In genomic region chr7:117827861-117828260, GRCh38 we compare ENCODE assay signal across 13 cellular contexts. TPM values are rescaled to one million over a fixed set of nuclear protein-coding genes. Genes with fewer than 3 reads are reported as not detected.
DNase-seq lines count a peak whose midpoint lies in the region; ATAC-seq, FAIRE-seq and TF ChIP-seq lines count a peak whose summit lies in the region.
"Had no signal": no experiment of that assay in that cellular context is flagged by ENCODE, and none has a peak within 500 bp of the region (broad histone marks: within the 10 kb centered on the region; RNA-seq: fewer than 3 reads in every experiment).

No MANE protein-coding gene starts in this region.

- no peak overlapping the region for H3K56ac ChIP-seq in H1 (replicated peaks; ENCODE audit: insufficient read length, low read depth, low read length)

- H3K36me3 Mint-ChIP-seq in osteocyte (ENCODE audit: unreplicated experiment) = peaks cover 1% of the 10 kb centered on the region
- H3K36me3 Mint-ChIP-seq: activated naive CD8-positive, alpha-beta T cell treated with anti-CD3 and anti-CD28 coated beads for 36 hours had no signal

- CTCF ChIA-PET in H1 (lab: Charles Lee; ENCODE audit: partially characterized antibody) = interaction anchor here (0.8 to 1.5 kb wide), 4 partner anchors 35 to 427 kb away, joined by 3 to 5 read pairs (median 3); no protein-coding TSS in a partner anchor

- no peak overlapping the region for H2AFZ ChIP-seq in H1 (ENCODE audit: low read length)

- H4K8ac ChIP-seq in H1 (ENCODE audit: extremely low read depth, insufficient read depth, low read length) = no peak overlapping the region

- H3K79me1 ChIP-seq in H1 (ENCODE audit: low read depth, low read length) = peaks cover 4% of the 10 kb centered on the region; the same call in 1 of the 2 replicates

- H3K4me1 ChIP-seq in H1 (replicated peaks in 1 of 4; ENCODE audit: control insufficient read depth in 3 of 4, insufficient read depth in 4 of 4, low read length in 3 of 4) = peaks cover 0 to 6% (median 4%) of the 10 kb centered on the region in 4 experiments; a peak in 3 of 7 replicates

- TF ChIP-seq CTCF in H1 (IDR thresholded peaks at IDR 0.05; ENCODE audit: control extremely low read depth in 1 of 3, insufficient read depth in 1 of 3, low read depth in 1 of 3, low read length in 3 of 3) = no peak
- no peak for TF ChIP-seq CTCF in osteocyte (IDR thresholded peaks at IDR 0.05)

- H4K5ac ChIP-seq in H1 (ENCODE audit: insufficient read length, low read depth, low read length) = no peak overlapping the region

- no peak overlapping the region for H3K4ac ChIP-seq in H1 (replicated peaks; ENCODE audit: insufficient read length, low read depth, low read length)

- TF ChIP-seq POLR2A in H1 (IDR thresholded peaks at IDR 0.05; ENCODE audit: control extremely low read depth in 1 of 2, low read depth in 2 of 2, low read length in 2 of 2) = no peak

- no peaks in the 10 kb centered on the region for H3K27me3 ChIP-seq in H1 (replicated peaks in 1 of 4; ENCODE audit: control insufficient read depth in 3 of 4, extremely low read depth in 1 of 4, insufficient read depth in 3 of 4, low read length in 3 of 4)

- no peak overlapping the region for H3K9ac ChIP-seq in H1 (replicated peaks in 1 of 4; ENCODE audit: extremely low read depth in 1 of 4, low read depth in 3 of 4, low read length in 3 of 4)

- H3K36me3 ChIP-seq in H1 (ENCODE audit: control insufficient read depth in 2 of 4, insufficient read depth in 4 of 4, low read length in 3 of 4) = peaks cover 0 to 7% (median under 1%) of the 10 kb centered on the region in 4 experiments; a peak in 2 of 8 replicates
- H3K36me3 ChIP-seq: WERI-Rb-1 had no signal

- 52% methylated on average over 2 of the region's 2 CpGs; no CpG with 5 or more reads in 1 of the 2 experiments for WGBS in H1 (ENCODE audit: extremely low coverage in 1 of 2, insufficient coverage in 1 of 2, insufficient read length in 1 of 2, insufficient replicate concordance in 2 of 2, low coverage in 1 of 2, low lambda C conversion rate in 2 of 2, missing lambda C conversion rate in 1 of 2), 2 experiments

- H2BK12ac ChIP-seq in H1 (ENCODE audit: low read depth, low read length) = no peak overlapping the region

- no peak overlapping the region for H2AK5ac ChIP-seq in H1 (ENCODE audit: low read depth, low read length)

- DNase-seq in DMS79 (lab: John Stamatoyannopoulos, UW) (peak; percentile 79), NCI-H69 (lab: John Stamatoyannopoulos, UW) (peak; percentile 70), H1 (ENCODE audit: low read depth in 1 of 2, low spot score in 2 of 2) (no peak), osteocyte (ENCODE audit: extremely low spot score, unreplicated experiment) (no peak), mesenteric fat pad (ENCODE audit: low spot score) (no peak)
- no peak for DNase-seq in stimulated activated CD4-positive, alpha-beta T cell treated with anti-CD3 and anti-CD28 coated beads, Interleukin-4, amount 100 ng/mL, for 1 hour
- DNase-seq in activated CD4-positive, alpha-beta T cell treated with anti-CD3 and anti-CD28 coated beads, Interleukin-2, amount 50 U/mL, for 4 hours = no peak
- DNase-seq: activated naive CD8-positive, alpha-beta T cell treated with anti-CD3 and anti-CD28 coated beads for 36 hours; NCI-H82; WERI-Rb-1 had no signal

- TF ChIP-seq RAD21 in H1 (IDR thresholded peaks at IDR 0.05 in 1 of 2, conservative IDR thresholded peaks at IDR 0.05 in 1 of 2; ENCODE audit: low read depth in 2 of 2, low read length in 2 of 2) = no peak

- H3K14ac ChIP-seq in H1 (ENCODE audit: insufficient read length) = no peak overlapping the region

- ATAC-seq in GM18867 (IDR thresholded peaks at IDR 0.05; ENCODE audit: unreplicated experiment) = no peak

- H3K4me2 ChIP-seq in H1 (ENCODE audit: insufficient read depth in 1 of 2, low read depth in 2 of 2, low read length in 2 of 2) = no peak overlapping the region

- H2BK20ac ChIP-seq in H1 (ENCODE audit: low read length) = no peak overlapping the region

- H2BK120ac ChIP-seq in H1 (replicated peaks; ENCODE audit: low read depth, low read length) = no peak overlapping the region

- H3K4me3 Mint-ChIP-seq in osteocyte (ENCODE audit: unreplicated experiment) = no peak overlapping the region
- H3K4me3 Mint-ChIP-seq: activated naive CD8-positive, alpha-beta T cell treated with anti-CD3 and anti-CD28 coated beads for 36 hours had no signal

- H2BK5ac ChIP-seq in H1 (ENCODE audit: low read depth, low read length) = no peak overlapping the region

- peaks cover 47% of the 10 kb centered on the region for H3K4me1 Mint-ChIP-seq in osteocyte (ENCODE audit: unreplicated experiment)
- H3K4me1 Mint-ChIP-seq: activated naive CD8-positive, alpha-beta T cell treated with anti-CD3 and anti-CD28 coated beads for 36 hours had no signal

- no peak overlapping the region for H3K4me3 ChIP-seq in H1 (ENCODE audit: extremely low read depth in 1 of 4, insufficient read depth in 2 of 4, low read depth in 3 of 4, low read length in 4 of 4)

- H3K79me2 ChIP-seq in H1 (ENCODE audit: control insufficient read depth in 1 of 2, insufficient read depth in 2 of 2, low read length in 2 of 2) = peaks cover 0 to 50% of the 10 kb centered on the region in 2 experiments; a peak in 2 of 4 replicates

- no peaks in the 10 kb centered on the region for H4K20me1 ChIP-seq in H1 (replicated peaks in 1 of 2; ENCODE audit: control insufficient read depth in 1 of 2, insufficient read depth in 2 of 2, low read length in 2 of 2)

- no peak overlapping the region for H3K27ac ChIP-seq in H1 (ENCODE audit: low read depth, low read length)
- H3K27ac ChIP-seq: WERI-Rb-1 had no signal

- H3K9me3 Mint-ChIP-seq in osteocyte (ENCODE audit: unreplicated experiment) = no peaks in the 10 kb centered on the region
- H3K9me3 Mint-ChIP-seq: activated naive CD8-positive, alpha-beta T cell treated with anti-CD3 and anti-CD28 coated beads for 36 hours had no signal

- peak overlapping the region; percentile 91 for H3K27ac Mint-ChIP-seq in osteocyte (ENCODE audit: unreplicated experiment)
- H3K27ac Mint-ChIP-seq: activated naive CD8-positive, alpha-beta T cell treated with anti-CD3 and anti-CD28 coated beads for 36 hours had no signal

- H4K91ac ChIP-seq in H1 (replicated peaks; ENCODE audit: insufficient read length, low read length) = no peak overlapping the region

- no peaks in the 10 kb centered on the region for H3K9me3 ChIP-seq in H1 (ENCODE audit: insufficient read depth in 2 of 2, low read depth in 1 of 2, low read length in 1 of 2)

- H3K18ac ChIP-seq in H1 (ENCODE audit: extremely low read depth, low read length) = no peak overlapping the region

- H2BK15ac ChIP-seq in H1 (ENCODE audit: low read length) = no peak overlapping the region

- no peaks in the 10 kb centered on the region; the same call in 1 of the 2 replicates for H3K23me2 ChIP-seq in H1 (ENCODE audit: low read depth, low read length)

- FAIRE-seq in H1 (lab: Jason Lieb, UNC) = no peak
- FAIRE-seq: G401.6 had no signal

- no peak for TF ChIP-seq EP300 in H1 (IDR thresholded peaks at IDR 0.05; ENCODE audit: borderline replicate concordance in 1 of 2, low read depth in 2 of 2, low read length in 2 of 2)

- no peak overlapping the region for H3K23ac ChIP-seq in H1 (ENCODE audit: insufficient read length)

- H3K27me3 Mint-ChIP-seq in osteocyte (ENCODE audit: unreplicated experiment) = no peaks in the 10 kb centered on the region
- H3K27me3 Mint-ChIP-seq: activated naive CD8-positive, alpha-beta T cell treated with anti-CD3 and anti-CD28 coated beads for 36 hours had no signal

- POLR2A ChIA-PET in H1 (lab: Charles Lee; ENCODE audit: partially characterized antibody) = interaction anchor here (1.0 to 1.4 kb wide), 3 partner anchors 12 to 46 kb away, joined by 3 read pairs; partner anchors contain the start of gene CTTNBP2

TF ChIP-seq in H1, 55 proteins besides CTCF, POLR2A, EP300 and RAD21:
- TF ChIP-seq EZH2 (IDR thresholded peaks at IDR 0.05; ENCODE audit: low read depth, low read length, severe bottlenecking) (no peak), TEAD4 (IDR thresholded peaks at IDR 0.05; ENCODE audit: low read depth, low read length) (no peak), JUND (IDR thresholded peaks at IDR 0.05; ENCODE audit: low read length) (peak; percentile 53; the same call in 1 of the 2 replicates), KDM4A (IDR thresholded peaks at IDR 0.05; ENCODE audit: low read depth, low read length, severe bottlenecking) (no peak), SRF (IDR thresholded peaks at IDR 0.05; ENCODE audit: low read depth, low read length) (no peak), NANOG (IDR thresholded peaks at IDR 0.05; ENCODE audit: insufficient read depth, low read depth, low read length, poor library complexity, severe bottlenecking) (no peak)

RNA-seq across cellular contexts. Expression of gene CTTNBP2, which starts 45.4 kb away (rescaled TPM):
- total RNA-seq in H1 (2021; fragmentation: NEBNext Ultra II Directional; extraction: Animal tissue kit (Norgen Biotek cat#: 25700)) = 30.9 and 35.1 TPM in 2 replicates
- 13.0 and 15.3 TPM in 2 replicates for polyA plus RNA-seq in H1 (2011; rRNA removed)
- polyA plus RNA-seq in H1 (2011; cell fraction: cytosol; rRNA removed) = 17.2 TPM
- polyA plus RNA-seq in H1 (2011; cell fraction: nucleus; rRNA removed) = 28.1 TPM
- 16.4 to 24.1 TPM (median 19.3 TPM) in 4 replicates for polyA plus RNA-seq in H1 (2012, experiment 1 of 2)
- polyA plus RNA-seq in H1 (2012, experiment 2 of 2) = 1.1 TPM
- polyA plus RNA-seq in H1 (2013, experiment 1 of 2) = 13.7 TPM
- 13.3 TPM for polyA plus RNA-seq in H1 (2013, experiment 2 of 2)
- polyA minus RNA-seq in H1 (2011; rRNA and poly(A)+ RNA removed) = 44.0 and 63.2 TPM in 2 replicates
- polyA minus RNA-seq in H1 (2011; cell fraction: cytosol; rRNA and poly(A)+ RNA removed) = 12.7 TPM
- polyA minus RNA-seq in H1 (2011; cell fraction: nucleus; rRNA and poly(A)+ RNA removed) = 52.1 TPM
- 2.3 and 2.6 TPM in 2 replicates for total RNA-seq in osteocyte
- 6.1 TPM for total RNA-seq in mesenteric fat pad
- total RNA-seq: activated naive CD8-positive, alpha-beta T cell treated with anti-CD3 and anti-CD28 coated beads for 36 hours; pulmonary artery endothelial cell had no signal

Comparison
In these comparisons a context has a peak if more than half of its experiments do, and no peak if none do; other contexts are left out.
1. DNase-seq: peak in DMS79 (single experiment) and NCI-H69 (single experiment); none in H1 (0 of 2), osteocyte (single experiment), stimulated activated CD4-positive, alpha-beta T cell treated with anti-CD3 and anti-CD28 coated beads, Interleukin-4, amount 100 ng/mL, for 1 hour (single experiment), mesenteric fat pad (single experiment) and activated CD4-positive, alpha-beta T cell treated with anti-CD3 and anti-CD28 coated beads, Interleukin-2, amount 50 U/mL, for 4 hours (0 of 2).